In genomic region chr6:7773322-7773721, GRCh38 we compare ENCODE assay signal across 28 cellular contexts. TPM values are rescaled to one million over a fixed set of nuclear protein-coding genes. Genes with fewer than 3 reads are reported as not detected.
"Had no signal": no experiment of that assay in that cellular context is flagged by ENCODE, and none has a peak within 500 bp of the region (broad histone marks: within the 10 kb centered on the region; RNA-seq: fewer than 3 reads in every experiment).

No MANE protein-coding gene starts in this region.

- DNase-seq: dorsolateral prefrontal cortex; effector CD4-positive, alpha-beta T cell; head of caudate nucleus; kidney; mesenchymal stem cell; midbrain; naive thymus-derived CD4-positive, alpha-beta T cell; nucleus accumbens; stimulated activated CD4-positive, alpha-beta T cell treated with anti-CD3 and anti-CD28 coated beads, Interleukin-12 subunit alpha, Interleukin-12 subunit beta, amount 100 ng/mL, for 4 hours; stimulated activated CD4-positive, alpha-beta T cell treated with anti-CD3 and anti-CD28 coated beads, Interleukin-1b, Interleukin-23, amount 100 ng/mL, for 48 hours; stimulated activated CD4-positive, alpha-beta T cell treated with anti-CD3 and anti-CD28 coated beads, Interleukin-4, amount 100 ng/mL, for 1 hour; stimulated activated CD8-positive, alpha-beta memory T cell treated with anti-CD3 and anti-CD28 coated beads, Interleukin-4, amount 100 ng/mL, for 48 hours; stimulated activated naive CD4-positive, alpha-beta T cell; stimulated activated naive CD8-positive, alpha-beta T cell treated with anti-CD3 and anti-CD28 coated beads, Interleukin-15, amount 100 ng/mL, for 72 hours; transverse colon; upper lobe of right lung; uterus had no signal

- H3K4me3 Mint-ChIP-seq: naive thymus-derived CD4-positive, alpha-beta T cell; nephron; stimulated activated naive CD8-positive, alpha-beta T cell treated with anti-CD3 and anti-CD28 coated beads, Interleukin-15, amount 100 ng/mL, for 72 hours had no signal

- H3K4me1 Mint-ChIP-seq: naive thymus-derived CD4-positive, alpha-beta T cell; nephron; stimulated activated naive CD8-positive, alpha-beta T cell treated with anti-CD3 and anti-CD28 coated beads, Interleukin-15, amount 100 ng/mL, for 72 hours had no signal

- H3K36me3 Mint-ChIP-seq: naive thymus-derived CD4-positive, alpha-beta T cell had no signal

- H3K27ac Mint-ChIP-seq: naive thymus-derived CD4-positive, alpha-beta T cell; nephron; stimulated activated naive CD8-positive, alpha-beta T cell treated with anti-CD3 and anti-CD28 coated beads, Interleukin-15, amount 100 ng/mL, for 72 hours had no signal

- H3K4me3 ChIP-seq: coronary artery, dorsolateral prefrontal cortex, esophagus muscularis mucosa, lung, prostate gland, right atrium auricular region, smooth muscle cell, suprapubic skin, transverse colon, upper lobe of right lung, uterus had no signal

- H3K27ac ChIP-seq: coronary artery, dorsolateral prefrontal cortex, esophagus muscularis mucosa, prostate gland, right atrium auricular region, suprapubic skin, transverse colon, upper lobe of right lung, uterus had no signal

- H3K9me3 ChIP-seq: esophagus muscularis mucosa, prostate gland, right atrium auricular region, suprapubic skin, transverse colon, upper lobe of right lung, uterus had no signal

- ATAC-seq: left lobe of liver; naive thymus-derived CD4-positive, alpha-beta T cell; sciatic nerve; stimulated activated naive CD8-positive, alpha-beta T cell treated with anti-CD3 and anti-CD28 coated beads, Interleukin-15, amount 100 ng/mL, for 72 hours; upper lobe of right lung had no signal

- H3K9me3 Mint-ChIP-seq: nephron; stimulated activated naive CD8-positive, alpha-beta T cell treated with anti-CD3 and anti-CD28 coated beads, Interleukin-15, amount 100 ng/mL, for 72 hours had no signal

- H3K4me1 ChIP-seq: esophagus muscularis mucosa, prostate gland, right atrium auricular region, suprapubic skin, transverse colon, upper lobe of right lung, uterus had no signal

- H3K36me3 ChIP-seq: esophagus muscularis mucosa, prostate gland, right atrium auricular region, suprapubic skin, transverse colon, upper lobe of right lung, uterus had no signal

RNA-seq across cellular contexts. Expression of gene BMP6, which starts 47.4 kb away (rescaled TPM):
- total RNA-seq: osteocyte had no signal
